ENCODE assay signal across 21 cellular contexts in genomic region chr11:94831529-94831928, GRCh38.
"Had no signal": no experiment of that assay in that cellular context is flagged by ENCODE, and none has a peak within 500 bp of the region (broad histone marks: within the 10 kb centered on the region; RNA-seq: fewer than 3 reads in every experiment).

No MANE protein-coding gene starts in this region.

- H3K27me3 ChIP-seq: body of pancreas, colonic mucosa, heart right ventricle, right atrium auricular region, upper lobe of left lung had no signal

- DNase-seq: activated B cell treated with CpG ODN at 0.5 μM for 24 hours; activated CD4-positive, alpha-beta memory T cell treated with anti-CD3 and anti-CD28 coated beads, Interleukin-2, amount 10 ng/mL, durations not matched to agents 7 days and 5 days; activated CD4-positive, alpha-beta T cell treated with anti-CD3 and anti-CD28 coated beads for 48 hours; activated CD8-positive, alpha-beta memory T cell treated with anti-CD3 and anti-CD28 coated beads, Interleukin-2, amount 10 ng/mL, durations not matched to agents 7 days and 5 days; activated naive CD4-positive, alpha-beta T cell; activated naive CD8-positive, alpha-beta T cell treated with anti-CD3 and anti-CD28 coated beads for 36 hours; amniotic stem cell; body of pancreas; central memory CD4-positive, alpha-beta T cell; colonic mucosa; heart right ventricle; left cardiac atrium; midbrain; occipital lobe; T-cell; upper lobe of left lung had no signal

- ATAC-seq: activated CD8-positive, alpha-beta memory T cell treated with anti-CD3 and anti-CD28 coated beads, Interleukin-2, amount 10 ng/mL, durations not matched to agents 7 days and 5 days; activated T-helper 17 cell treated with anti-CD3 and anti-CD28 coated beads, Interleukin-2, amount 50 U/mL, for 72 hours; body of pancreas; heart right ventricle; left cardiac atrium; SK-N-SH treated with all-trans-retinoic acid at 6 μM for 48 hours; T-cell had no signal

- H3K4me3 ChIP-seq: body of pancreas, colonic mucosa, heart right ventricle, lung, prostate gland, right atrium auricular region, upper lobe of left lung had no signal

- H3K36me3 ChIP-seq: colonic mucosa, prostate gland had no signal

- H3K4me1 ChIP-seq: colonic mucosa had no signal

- H3K9me3 ChIP-seq: body of pancreas, colonic mucosa, prostate gland, right atrium auricular region, upper lobe of left lung had no signal

- H3K27ac ChIP-seq: colonic mucosa, heart right ventricle, prostate gland, right atrium auricular region had no signal
